32 cellular contexts compared by ENCODE assay signal in the genomic region with DNA sequence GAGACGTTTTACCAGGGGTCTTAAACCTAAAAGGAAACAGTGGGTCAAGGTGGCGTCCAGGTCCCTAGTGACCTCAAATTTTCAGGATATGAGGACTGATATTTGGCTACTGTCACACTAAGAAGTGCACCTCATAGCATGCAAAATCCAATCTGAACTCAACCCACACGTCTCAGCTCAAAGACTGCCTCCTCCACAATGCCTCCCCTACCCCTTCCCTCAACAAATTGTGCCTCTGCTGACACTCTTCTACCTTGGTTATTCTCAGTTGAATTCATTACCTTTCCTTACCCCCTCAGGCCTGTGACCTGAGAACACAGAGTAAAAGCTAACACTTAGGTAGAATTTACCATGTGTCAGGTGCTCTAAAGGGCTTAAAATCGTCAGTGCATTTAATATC.
"Had no signal": no experiment of that assay in that cellular context is flagged by ENCODE, and none has a peak within 500 bp of the region (broad histone marks: within the 10 kb centered on the region; RNA-seq: fewer than 3 reads in every experiment).

No MANE protein-coding gene starts in this region.

- H3K27ac ChIP-seq: left lung, lower lobe of right lung, neural progenitor cell, neutrophil, ovary, testis, thyroid gland, transverse colon, upper lobe of right lung had no signal

- H3K9me3 ChIP-seq: neutrophil, ovary, testis, thyroid gland, upper lobe of right lung had no signal

- H3K36me3 ChIP-seq: left lung, lower lobe of right lung, neural progenitor cell, neutrophil, ovary, stomach, thyroid gland, transverse colon, upper lobe of right lung had no signal

- H3K4me1 Mint-ChIP-seq: immature natural killer cell; mesothelial cell of epicardium; naive B cell; natural killer cell; nephron progenitor cell; neural progenitor cell; stimulated activated naive B cell treated with anti-CD40 and anti-IgM and Interleukin-4, amounts not matched to agents 10 μg/mL and 1 μg/mL and 100 μg/mL, for 72 hours had no signal

- H3K27ac Mint-ChIP-seq: immature natural killer cell; mesothelial cell of epicardium; naive B cell; natural killer cell; nephron progenitor cell; neural progenitor cell; progenitor cell of endocrine pancreas; stimulated activated naive B cell treated with anti-CD40 and anti-IgM and Interleukin-4, amounts not matched to agents 10 μg/mL and 1 μg/mL and 100 μg/mL, for 72 hours had no signal

- H3K4me3 Mint-ChIP-seq: immature natural killer cell; mesothelial cell of epicardium; naive B cell; natural killer cell; nephron progenitor cell; neural progenitor cell; stimulated activated naive B cell treated with anti-CD40 and anti-IgM and Interleukin-4, amounts not matched to agents 10 μg/mL and 1 μg/mL and 100 μg/mL, for 72 hours had no signal

- ATAC-seq: left colon; left lung; lower lobe of right lung; natural killer cell; right cardiac atrium; sciatic nerve; stimulated activated naive B cell treated with anti-CD40 and anti-IgM and Interleukin-4, amounts not matched to agents 10 μg/mL and 1 μg/mL and 100 μg/mL, for 72 hours; stimulated activated naive CD8-positive, alpha-beta T cell treated with anti-CD3 and anti-CD28 coated beads, Interleukin-15, Interleukin-2, amounts not matched to agents 100 U/mL and 50 U/mL, for 24 hours; upper lobe of right lung had no signal

- H2AFZ ChIP-seq: neural progenitor cell had no signal

- DNase-seq: hypothalamus; immature natural killer cell; kidney; left colon; left lung; lower lobe of right lung; mesendoderm; naive B cell; natural killer cell; nephron progenitor cell; occipital lobe; ovary; right cardiac atrium; stimulated activated CD4-positive, alpha-beta T cell treated with anti-CD3 and anti-CD28 coated beads, Interleukin-12 subunit alpha, Interleukin-12 subunit beta, amount 100 ng/mL, for 4 hours; stimulated activated CD4-positive, alpha-beta T cell treated with anti-CD3 and anti-CD28 coated beads, Interleukin-15, amount 100 ng/mL, for 24 hours; stimulated activated CD4-positive, alpha-beta T cell treated with anti-CD3 and anti-CD28 coated beads, Interleukin-2, amount 100 ng/mL, for 24 hours; stimulated activated CD4-positive, alpha-beta T cell treated with anti-CD3 and anti-CD28 coated beads, Interleukin-4, amount 100 ng/mL, for 1 hour; stimulated activated naive B cell treated with anti-CD40 and anti-IgM and Interleukin-4, amounts not matched to agents 10 μg/mL and 1 μg/mL and 100 μg/mL, for 72 hours; stimulated activated naive CD8-positive, alpha-beta T cell treated with anti-CD3 and anti-CD28 coated beads, Interleukin-15, Interleukin-2, amounts not matched to agents 100 U/mL and 50 U/mL, for 24 hours; stomach; testis; thyroid gland; transverse colon; upper lobe of right lung had no signal

- H3K36me3 Mint-ChIP-seq: naive B cell, natural killer cell, neural progenitor cell had no signal

- H3K27me3 Mint-ChIP-seq: progenitor cell of endocrine pancreas had no signal

- H3K27me3 ChIP-seq: left lung, neural progenitor cell, neutrophil, ovary, stomach, testis, thyroid gland, transverse colon, upper lobe of right lung had no signal

- H3K4me1 ChIP-seq: left lung, lower lobe of right lung, neural progenitor cell, stomach, testis, thyroid gland, transverse colon, upper lobe of right lung had no signal

- H3K4me3 ChIP-seq: left lung, lower lobe of right lung, neural progenitor cell, ovary, skin epidermis, stomach, testis, thyroid gland, transverse colon, upper lobe of right lung had no signal

- FAIRE-seq: islet of Langerhans, kidney, urothelium cell line had no signal

- H3K4me2 ChIP-seq: neural progenitor cell had no signal

- H3K9me3 Mint-ChIP-seq: natural killer cell had no signal

- H3K9ac ChIP-seq: neural progenitor cell had no signal
